Comparison of ENCODE assay signal across 16 cellular contexts in genomic region chr12:31315089-31315725, GRCh38. TPM values are rescaled to one million over a fixed set of nuclear protein-coding genes. Genes with fewer than 3 reads are reported as not detected.
DNase-seq lines count a peak whose midpoint lies in the region; ATAC-seq, FAIRE-seq and TF ChIP-seq lines count a peak whose summit lies in the region.
"Had no signal": no experiment of that assay in that cellular context is flagged by ENCODE, and none has a peak within 500 bp of the region (broad histone marks: within the 10 kb centered on the region; RNA-seq: fewer than 3 reads in every experiment).

No MANE protein-coding gene starts in this region.

- no peak overlapping the region for H3K9ac ChIP-seq in IMR-90 (ENCODE audit: low read depth, low read length)

- TF ChIP-seq RAD21 in IMR-90 (IDR thresholded peaks at IDR 0.05; ENCODE audit: low read length) = no peak

- H3K4me1 ChIP-seq in IMR-90 (ENCODE audit: control insufficient read depth, insufficient read depth, low read length) (peaks cover 4% of the 10 kb centered on the region), spleen (peaks cover 26 to 63% (median 49%) of the 10 kb centered on the region in 6 donors)

- BruUV-seq in IMR-90 (replicated peaks; lab: Mats Ljungman, UMichigan) = no TSS peak

- POLR2A ChIA-PET in IMR-90 (lab: Charles Lee; ENCODE audit: unreplicated experiment) = no interaction called here

- no peak overlapping the region for H3K56ac ChIP-seq in IMR-90 (ENCODE audit: extremely low read depth, insufficient read depth, low read length)

- no peak overlapping the region for H3K18ac ChIP-seq in IMR-90 (ENCODE audit: low read depth, low read length)

- H4K91ac ChIP-seq in IMR-90 (ENCODE audit: insufficient read depth, low read depth, low read length) = no peak overlapping the region

- no peak overlapping the region for H4K8ac ChIP-seq in IMR-90 (ENCODE audit: low read depth in 2 of 2, low read length in 2 of 2)

- H2AFZ ChIP-seq in IMR-90 (replicated peaks; ENCODE audit: low read length, poor library complexity) = no peak overlapping the region

- no peak overlapping the region for H3K4me3 ChIP-seq in IMR-90 (ENCODE audit: insufficient read depth, low read depth, low read length)
- H3K4me3 ChIP-seq in spleen = no peak overlapping the region
- H3K4me3 ChIP-seq: heart left ventricle, vagina had no signal

- ATAC-seq in GM19467 (IDR thresholded peaks at IDR 0.05; ENCODE audit: unreplicated experiment) (peak; percentile 46), IMR-90 (ENCODE audit: low read depth) (no peak)
- ATAC-seq: heart left ventricle had no signal

- H2BK15ac ChIP-seq in IMR-90 (ENCODE audit: low read depth, low read length) = no peak overlapping the region

- no peak overlapping the region for H4K5ac ChIP-seq in IMR-90 (ENCODE audit: low read depth, low read length)

- peak; percentile 64 for FAIRE-seq in GM18507 (lab: Jason Lieb, UNC)
- FAIRE-seq: kidney, small intestine had no signal

- H3K79me1 ChIP-seq in IMR-90 (ENCODE audit: low read depth in 1 of 2, low read length in 2 of 2) = peaks cover 23 to 67% of the 10 kb centered on the region in 2 experiments

- no peak overlapping the region for H2AK5ac ChIP-seq in IMR-90 (ENCODE audit: low read depth, low read length)

- DNase-seq in GM18507 (ENCODE audit: extremely low spot score, insufficient read length, low read depth) = no peak
- no peak for DNase-seq in IMR-90
- peak; percentile 47 for DNase-seq in kidney tubule cell (ENCODE audit: low spot score)
- no peak for DNase-seq in NCI-H1436 (lab: John Stamatoyannopoulos, UW)
- no peak for DNase-seq in spleen
- DNase-seq in SW480 (ENCODE audit: low spot score) = no peak
- DNase-seq: activated CD4-positive, alpha-beta T cell treated with anti-CD3 and anti-CD28 coated beads, Interleukin-2, amount 10 ng/mL, durations not matched to agents 7 days and 5 days; activated effector memory CD4-positive, alpha-beta T cell treated with anti-CD3 and anti-CD28 coated beads, Interleukin-2, amount 50 U/mL, for 16 hours; DMS79 treated with DMSO at 0.1 percent for 48 hours; heart left ventricle; kidney; Right ventricle myocardium superior; small intestine; T-helper 9 cell had no signal

- intact Hi-C loops in IMR-90 (cut with micrococcal nuclease) (no loop called here), spleen (cut with DNase I; ENCODE audit: low total_unique reads) (no loop called here)

- in situ Hi-C loops in IMR-90 (cut with MboI; ENCODE audit: low sequenced_read_pairs) = no loop called here

- no CpG with 5 or more reads among the region's 2 CpGs for WGBS in IMR-90 (ENCODE audit: extremely low coverage in 2 of 2, insufficient read length in 1 of 2), 2 experiments
- WGBS in spleen, 5 donors = 64 to 79% (median 69%) methylated on average over 2 of the region's 2 CpGs

- no peak for TF ChIP-seq CTCF in IMR-90 (conservative IDR thresholded peaks at IDR 0.05; ENCODE audit: low read depth, low read length)
- TF ChIP-seq CTCF in spleen (IDR thresholded peaks at IDR 0.05 in 8 of 11, conservative IDR thresholded peaks at IDR 0.05 in 3 of 11) = no peak

- no peaks in the 10 kb centered on the region for H3K36me3 ChIP-seq in IMR-90 (ENCODE audit: control insufficient read depth, insufficient read depth, low read length)
- H3K36me3 ChIP-seq in spleen = peaks cover 0 to 7% (median 0%) of the 10 kb centered on the region in 6 donors
- H3K36me3 ChIP-seq: heart left ventricle, vagina had no signal

- H3K14ac ChIP-seq in IMR-90 (replicated peaks; ENCODE audit: low read depth, low read length) = no peak overlapping the region

- no peak overlapping the region for H3K4ac ChIP-seq in IMR-90 (ENCODE audit: low read depth, low read length)

- no peak for TF ChIP-seq POLR2A in IMR-90 (IDR thresholded peaks at IDR 0.05; ENCODE audit: low read depth, low read length)
- TF ChIP-seq POLR2A in spleen (IDR thresholded peaks at IDR 0.05) = no peak

- H3K27me3 ChIP-seq in IMR-90 (ENCODE audit: control insufficient read depth, insufficient read depth, low read length) = no peaks in the 10 kb centered on the region
- no peaks in the 10 kb centered on the region for H3K27me3 ChIP-seq in spleen (replicated peaks in 1 of 7)
- H3K27me3 ChIP-seq: heart left ventricle, vagina had no signal

- no peak overlapping the region for H3K4me2 ChIP-seq in IMR-90 (ENCODE audit: low read depth, low read length)

- no peak overlapping the region for H3K27ac ChIP-seq in IMR-90 (ENCODE audit: insufficient read depth, low read length)
- no peak overlapping the region for H3K27ac ChIP-seq in spleen
- H3K27ac ChIP-seq: heart left ventricle, vagina had no signal

- H3K9me3 ChIP-seq in IMR-90 (ENCODE audit: control insufficient read depth, insufficient read depth, low read length) (no peaks in the 10 kb centered on the region), spleen (no peaks in the 10 kb centered on the region)
- H3K9me3 ChIP-seq: heart left ventricle, vagina had no signal

- no peak overlapping the region for H2BK20ac ChIP-seq in IMR-90 (ENCODE audit: low read depth, low read length)

- no peak overlapping the region for H2AK9ac ChIP-seq in IMR-90 (replicated peaks; ENCODE audit: low read depth, low read length, poor library complexity)

- CTCF ChIA-PET in IMR-90 (lab: Yijun Ruan, JAX) = no interaction called here

- peaks cover 52% of the 10 kb centered on the region for H4K20me1 ChIP-seq in IMR-90 (ENCODE audit: insufficient read depth, low read length)

- H3K23ac ChIP-seq in IMR-90 (ENCODE audit: low read depth, low read length) = no peak overlapping the region

- H2BK5ac ChIP-seq in IMR-90 (ENCODE audit: low read depth, low read length, poor library complexity, severe bottlenecking) = no peak overlapping the region

- dilution Hi-C loops in IMR-90 (cut with HindIII; ENCODE audit: low sequenced_read_pairs, unreplicated experiment) = no loop called here

- no peak overlapping the region for H2BK120ac ChIP-seq in IMR-90 (ENCODE audit: low read depth, low read length)

- peaks cover 2% of the 10 kb centered on the region; the same call in 1 of the 2 replicates for H3K9me1 ChIP-seq in IMR-90 (ENCODE audit: insufficient read depth, low read length)

TF ChIP-seq in IMR-90, 13 proteins besides CTCF, POLR2A, EP300 and RAD21:
- TF ChIP-seq FOS (IDR thresholded peaks at IDR 0.05; ENCODE audit: low read depth, low read length) (no peak), CEBPB (IDR thresholded peaks at IDR 0.05; ENCODE audit: low read depth, low read length) (peak; percentile 49; the same call in 1 of the 2 replicates), CHD1 (IDR thresholded peaks at IDR 0.05; ENCODE audit: low read depth, low read length) (no peak)
TF ChIP-seq in IMR-90: peak in this region for 1.

RNA-seq across cellular contexts. Expression of gene SINHCAF, which starts 10.7 kb away (rescaled TPM):
- total RNA-seq in IMR-90 (2012; rRNA removed) (30.8 and 43.3 TPM in 2 replicates), spleen (100 to 1,000 TPM in 1 of 7 donors, 10 to 100 TPM in 6; 43.4 to 121 (median 62.8) TPM)
- polyA plus RNA-seq in IMR-90 (2012; rRNA removed) (14.5 and 21.6 TPM in 2 replicates), spleen (10 to 100 TPM; 28.4 to 37.4 (median 30.9) TPM)
- polyA plus RNA-seq in IMR-90 (2012; cell fraction: cytosol; rRNA removed) = 2.6 and 6.0 TPM in 2 replicates
- 1.9 and 14.5 TPM in 2 replicates for polyA plus RNA-seq in IMR-90 (2012; cell fraction: nucleus; rRNA removed; ENCODE audit: low replicate concordance)
